Comparison of ENCODE assay signal across 31 cellular contexts in genomic region chr10:130962240-130963051, GRCh38.
"Had no signal": no experiment of that assay in that cellular context is flagged by ENCODE, and none has a peak within 500 bp of the region (broad histone marks: within the 10 kb centered on the region; RNA-seq: fewer than 3 reads in every experiment).

No MANE protein-coding gene starts in this region.

- H3K36me3 Mint-ChIP-seq: activated naive CD4-positive, alpha-beta T cell treated with anti-CD3 and anti-CD28 coated beads, Interleukin-2, amount 10 ng/mL, durations not matched to agents 7 days and 5 days; activated naive CD8-positive, alpha-beta T cell treated with anti-CD3 and anti-CD28 coated beads, Interleukin-2, amount 10 ng/mL, durations not matched to agents 7 days and 5 days; brain had no signal

- DNase-seq: activated B cell treated with CpG ODN at 0.5 μM for 24 hours; activated CD4-positive, alpha-beta memory T cell treated with anti-CD3 and anti-CD28 coated beads, Interleukin-2, amount 10 ng/mL, durations not matched to agents 7 days and 5 days; activated CD4-positive, alpha-beta T cell treated with anti-CD3 and anti-CD28 coated beads for 36 hours; activated CD4-positive, alpha-beta T cell treated with anti-CD3 and anti-CD28 coated beads, Interleukin-2, amount 10 ng/mL, durations not matched to agents 24 days and 14 days; activated CD8-positive, alpha-beta memory T cell treated with anti-CD3 and anti-CD28 coated beads, Interleukin-2, amount 50 U/mL, for 48 hours; activated gamma-delta T cell; activated naive CD4-positive, alpha-beta T cell; activated naive CD4-positive, alpha-beta T cell treated with anti-CD3 and anti-CD28 coated beads, Interleukin-2, amount 10 ng/mL, durations not matched to agents 7 days and 5 days; activated naive CD8-positive, alpha-beta T cell treated with anti-CD3 and anti-CD28 coated beads, Interleukin-2, amount 10 ng/mL, durations not matched to agents 7 days and 5 days; activated T-cell treated with anti-CD3 and anti-CD28 coated beads for 4 hours; activated T-cell treated with anti-CD3 and anti-CD28 coated beads, Interleukin-2, amount 50 U/mL, for 24 hours; activated T-cell treated with anti-CD3 and anti-CD28 coated beads, Interleukin-2, amount 50 U/mL, for 72 hours; central memory CD4-positive, alpha-beta T cell; cerebellar nuclear complex; effector CD4-positive, alpha-beta T cell; effector memory CD8-positive, alpha-beta T cell; foreskin fibroblast; T-helper 1 cell; T-helper 17 cell; T1000; WERI-Rb-1 had no signal

- ATAC-seq: activated CD4-positive, alpha-beta T cell treated with anti-CD3 and anti-CD28 coated beads for 36 hours; activated CD4-positive, CD25-positive, alpha-beta regulatory T cell treated with anti-CD3 and anti-CD28 coated beads, Interleukin-2, amount 50 U/mL, for 24 hours; activated naive CD4-positive, alpha-beta T cell treated with anti-CD3 and anti-CD28 coated beads, Interleukin-2, amount 50 U/mL, for 72 hours; activated T-cell treated with anti-CD3 and anti-CD28 coated beads, Interleukin-2, amount 50 U/mL, for 72 hours; effector memory CD8-positive, alpha-beta T cell; T-helper 17 cell had no signal

- H3K36me3 ChIP-seq: ascending aorta, breast epithelium, cardiac muscle cell, WERI-Rb-1 had no signal

- H3K4me1 ChIP-seq: ascending aorta, breast epithelium had no signal

- H3K4me3 ChIP-seq: ascending aorta, breast epithelium, cardiac muscle cell, coronary artery had no signal

- H3K9me3 ChIP-seq: ascending aorta, breast epithelium had no signal

- H3K27me3 ChIP-seq: ascending aorta, cardiac muscle cell had no signal

- H3K27ac ChIP-seq: ascending aorta, breast epithelium, cardiac muscle cell, coronary artery, epithelial cell of prostate, WERI-Rb-1 had no signal

- H3K9me3 Mint-ChIP-seq: activated B cell treated with CpG ODN at 0.5 μM for 24 hours; activated CD4-positive, alpha-beta T cell treated with anti-CD3 and anti-CD28 coated beads, Interleukin-2, amount 10 ng/mL, durations not matched to agents 24 days and 14 days; activated naive CD4-positive, alpha-beta T cell treated with anti-CD3 and anti-CD28 coated beads, Interleukin-2, amount 10 ng/mL, durations not matched to agents 7 days and 5 days; activated naive CD4-positive, alpha-beta T cell treated with anti-CD3 and anti-CD28 coated beads, Interleukin-2, amount 50 U/mL, for 72 hours; activated naive CD8-positive, alpha-beta T cell treated with anti-CD3 and anti-CD28 coated beads, Interleukin-2, amount 10 ng/mL, durations not matched to agents 7 days and 5 days; activated T-cell treated with anti-CD3 and anti-CD28 coated beads, Interleukin-2, amount 50 U/mL, for 24 hours; activated T-cell treated with anti-CD3 and anti-CD28 coated beads, Interleukin-2, amount 50 U/mL, for 72 hours; T-helper 2 cell treated with Interferon-gamma antibody and Interleukin-4, amounts not matched to agents 5 μg/mL and 100 μg/mL, for 36 hours had no signal

- H3K4me3 Mint-ChIP-seq: activated B cell treated with CpG ODN at 0.5 μM for 24 hours; activated CD4-positive, alpha-beta memory T cell treated with anti-CD3 and anti-CD28 coated beads, Interleukin-2, amount 10 ng/mL, durations not matched to agents 7 days and 5 days; activated CD4-positive, alpha-beta T cell treated with anti-CD3 and anti-CD28 coated beads for 36 hours; activated CD4-positive, alpha-beta T cell treated with anti-CD3 and anti-CD28 coated beads, Interleukin-2, amount 10 ng/mL, durations not matched to agents 24 days and 14 days; activated naive CD4-positive, alpha-beta T cell treated with anti-CD3 and anti-CD28 coated beads, Interleukin-2, amount 10 ng/mL, durations not matched to agents 7 days and 5 days; activated naive CD8-positive, alpha-beta T cell treated with anti-CD3 and anti-CD28 coated beads, Interleukin-2, amount 10 ng/mL, durations not matched to agents 7 days and 5 days; activated T-cell treated with anti-CD3 and anti-CD28 coated beads, Interleukin-2, amount 50 U/mL, for 24 hours; activated T-cell treated with anti-CD3 and anti-CD28 coated beads, Interleukin-2, amount 50 U/mL, for 72 hours; brain; dendritic cell treated with granulocyte-macrophage colony-stimulating factor and Interleukin-4, amounts not matched to agents 40 ng/mL and 50 ng/mL, for 4 days; effector memory CD8-positive, alpha-beta T cell; T-helper 17 cell; T-helper 2 cell treated with Interferon-gamma antibody and Interleukin-4, amounts not matched to agents 5 μg/mL and 100 μg/mL, for 36 hours had no signal

- H3K27me3 Mint-ChIP-seq: activated B cell treated with CpG ODN at 0.5 μM for 24 hours; activated CD4-positive, alpha-beta memory T cell treated with anti-CD3 and anti-CD28 coated beads, Interleukin-2, amount 10 ng/mL, durations not matched to agents 7 days and 5 days; activated CD4-positive, alpha-beta T cell treated with anti-CD3 and anti-CD28 coated beads for 36 hours; activated CD4-positive, alpha-beta T cell treated with anti-CD3 and anti-CD28 coated beads, Interleukin-2, amount 10 ng/mL, durations not matched to agents 24 days and 14 days; activated naive CD4-positive, alpha-beta T cell treated with anti-CD3 and anti-CD28 coated beads, Interleukin-2, amount 10 ng/mL, durations not matched to agents 7 days and 5 days; activated naive CD8-positive, alpha-beta T cell treated with anti-CD3 and anti-CD28 coated beads, Interleukin-2, amount 10 ng/mL, durations not matched to agents 7 days and 5 days; activated T-cell treated with anti-CD3 and anti-CD28 coated beads, Interleukin-2, amount 50 U/mL, for 24 hours; dendritic cell treated with granulocyte-macrophage colony-stimulating factor and Interleukin-4, amounts not matched to agents 40 ng/mL and 50 ng/mL, for 4 days; effector memory CD8-positive, alpha-beta T cell; T-helper 17 cell had no signal

- H3K4me1 Mint-ChIP-seq: activated B cell treated with CpG ODN at 0.5 μM for 24 hours; activated CD4-positive, alpha-beta memory T cell treated with anti-CD3 and anti-CD28 coated beads, Interleukin-2, amount 10 ng/mL, durations not matched to agents 7 days and 5 days; activated CD4-positive, alpha-beta T cell treated with anti-CD3 and anti-CD28 coated beads for 36 hours; activated CD4-positive, alpha-beta T cell treated with anti-CD3 and anti-CD28 coated beads, Interleukin-2, amount 10 ng/mL, durations not matched to agents 24 days and 14 days; activated naive CD4-positive, alpha-beta T cell treated with anti-CD3 and anti-CD28 coated beads, Interleukin-2, amount 10 ng/mL, durations not matched to agents 7 days and 5 days; activated naive CD8-positive, alpha-beta T cell treated with anti-CD3 and anti-CD28 coated beads, Interleukin-2, amount 10 ng/mL, durations not matched to agents 7 days and 5 days; brain; T-helper 17 cell had no signal

- H3K27ac Mint-ChIP-seq: activated B cell treated with CpG ODN at 0.5 μM for 24 hours; activated CD4-positive, alpha-beta memory T cell treated with anti-CD3 and anti-CD28 coated beads, Interleukin-2, amount 10 ng/mL, durations not matched to agents 7 days and 5 days; activated CD4-positive, alpha-beta T cell treated with anti-CD3 and anti-CD28 coated beads for 36 hours; activated CD4-positive, alpha-beta T cell treated with anti-CD3 and anti-CD28 coated beads, Interleukin-2, amount 10 ng/mL, durations not matched to agents 24 days and 14 days; activated naive CD4-positive, alpha-beta T cell treated with anti-CD3 and anti-CD28 coated beads, Interleukin-2, amount 10 ng/mL, durations not matched to agents 7 days and 5 days; activated naive CD4-positive, alpha-beta T cell treated with anti-CD3 and anti-CD28 coated beads, Interleukin-2, amount 50 U/mL, for 72 hours; activated naive CD8-positive, alpha-beta T cell treated with anti-CD3 and anti-CD28 coated beads, Interleukin-2, amount 10 ng/mL, durations not matched to agents 7 days and 5 days; activated T-cell treated with anti-CD3 and anti-CD28 coated beads, Interleukin-2, amount 50 U/mL, for 24 hours; activated T-cell treated with anti-CD3 and anti-CD28 coated beads, Interleukin-2, amount 50 U/mL, for 72 hours; brain; dendritic cell treated with granulocyte-macrophage colony-stimulating factor and Interleukin-4, amounts not matched to agents 40 ng/mL and 50 ng/mL, for 4 days; effector memory CD8-positive, alpha-beta T cell; T-helper 17 cell; T-helper 2 cell treated with Interferon-gamma antibody and Interleukin-4, amounts not matched to agents 5 μg/mL and 100 μg/mL, for 36 hours had no signal
